1 cellular context compared by ENCODE assay signal in the genomic region with DNA sequence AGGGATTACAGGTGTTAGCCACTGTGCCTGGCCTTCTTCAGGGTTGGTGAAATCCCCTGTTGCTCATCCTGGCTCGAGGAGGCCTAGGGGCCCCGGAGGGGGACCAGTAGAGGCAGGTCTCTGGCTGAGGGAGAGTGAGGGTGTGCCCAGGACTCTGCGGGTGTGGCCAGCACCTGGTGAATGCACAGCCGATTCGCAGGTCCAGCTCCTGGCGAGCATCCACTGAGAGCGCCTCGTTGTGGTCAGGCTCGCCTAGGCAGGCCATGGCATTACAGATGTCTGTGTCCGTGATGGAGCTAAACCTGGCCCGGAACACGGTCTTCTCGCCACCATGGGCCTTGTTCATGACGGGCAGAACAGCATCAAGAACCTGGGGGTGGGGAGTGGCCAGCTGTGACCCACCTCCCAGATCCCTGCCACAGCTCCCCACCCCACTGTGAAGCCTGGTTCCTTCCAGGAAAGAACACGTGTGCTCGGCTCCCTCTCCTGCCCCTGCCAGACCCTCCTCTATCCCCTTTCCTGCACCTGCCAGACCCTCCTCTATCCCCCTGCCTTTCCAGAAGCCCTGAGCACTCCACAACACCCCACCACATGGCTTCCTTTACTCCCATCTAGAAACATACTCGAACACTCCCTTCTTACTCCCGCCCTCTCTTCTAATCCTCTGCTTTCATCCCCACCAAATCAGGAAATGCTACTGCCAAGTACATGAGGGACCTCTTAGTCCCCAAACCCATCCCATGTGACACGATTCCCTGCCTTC.
TF ChIP-seq lines count a peak whose summit lies in the region.

No MANE protein-coding gene starts in this region.

TF ChIP-seq in K562, 482 proteins besides CTCF, POLR2A, EP300 and RAD21 (continued from another document and continues in another):
- TF ChIP-seq ZC3H4 (CRISPR knock-in tag; IDR thresholded peaks at IDR 0.05; ENCODE audit: borderline replicate concordance) = peak; percentile 55; the same call in 1 of the 2 replicates
- no peak for TF ChIP-seq ZNF3 (CRISPR knock-in tag; IDR thresholded peaks at IDR 0.05)
- TF ChIP-seq, protein P1, sequence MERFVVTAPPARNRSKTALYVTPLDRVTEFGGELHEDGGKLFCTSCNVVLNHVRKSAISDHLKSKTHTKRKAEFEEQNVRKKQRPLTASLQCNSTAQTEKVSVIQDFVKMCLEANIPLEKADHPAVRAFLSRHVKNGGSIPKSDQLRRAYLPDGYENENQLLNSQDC (CRISPR knock-in tag; IDR thresholded peaks at IDR 0.05) = no peak
- peak; percentile 90; the same call in 1 of the 2 replicates for TF ChIP-seq TAF15 (IDR thresholded peaks at IDR 0.05; ENCODE audit: low read depth, low read length)
- TF ChIP-seq HNRNPLL (IDR thresholded peaks at IDR 0.05; ENCODE audit: low read depth, low read length, poor library complexity, severe bottlenecking) = peak; percentile 31
- TF ChIP-seq, protein P2, sequence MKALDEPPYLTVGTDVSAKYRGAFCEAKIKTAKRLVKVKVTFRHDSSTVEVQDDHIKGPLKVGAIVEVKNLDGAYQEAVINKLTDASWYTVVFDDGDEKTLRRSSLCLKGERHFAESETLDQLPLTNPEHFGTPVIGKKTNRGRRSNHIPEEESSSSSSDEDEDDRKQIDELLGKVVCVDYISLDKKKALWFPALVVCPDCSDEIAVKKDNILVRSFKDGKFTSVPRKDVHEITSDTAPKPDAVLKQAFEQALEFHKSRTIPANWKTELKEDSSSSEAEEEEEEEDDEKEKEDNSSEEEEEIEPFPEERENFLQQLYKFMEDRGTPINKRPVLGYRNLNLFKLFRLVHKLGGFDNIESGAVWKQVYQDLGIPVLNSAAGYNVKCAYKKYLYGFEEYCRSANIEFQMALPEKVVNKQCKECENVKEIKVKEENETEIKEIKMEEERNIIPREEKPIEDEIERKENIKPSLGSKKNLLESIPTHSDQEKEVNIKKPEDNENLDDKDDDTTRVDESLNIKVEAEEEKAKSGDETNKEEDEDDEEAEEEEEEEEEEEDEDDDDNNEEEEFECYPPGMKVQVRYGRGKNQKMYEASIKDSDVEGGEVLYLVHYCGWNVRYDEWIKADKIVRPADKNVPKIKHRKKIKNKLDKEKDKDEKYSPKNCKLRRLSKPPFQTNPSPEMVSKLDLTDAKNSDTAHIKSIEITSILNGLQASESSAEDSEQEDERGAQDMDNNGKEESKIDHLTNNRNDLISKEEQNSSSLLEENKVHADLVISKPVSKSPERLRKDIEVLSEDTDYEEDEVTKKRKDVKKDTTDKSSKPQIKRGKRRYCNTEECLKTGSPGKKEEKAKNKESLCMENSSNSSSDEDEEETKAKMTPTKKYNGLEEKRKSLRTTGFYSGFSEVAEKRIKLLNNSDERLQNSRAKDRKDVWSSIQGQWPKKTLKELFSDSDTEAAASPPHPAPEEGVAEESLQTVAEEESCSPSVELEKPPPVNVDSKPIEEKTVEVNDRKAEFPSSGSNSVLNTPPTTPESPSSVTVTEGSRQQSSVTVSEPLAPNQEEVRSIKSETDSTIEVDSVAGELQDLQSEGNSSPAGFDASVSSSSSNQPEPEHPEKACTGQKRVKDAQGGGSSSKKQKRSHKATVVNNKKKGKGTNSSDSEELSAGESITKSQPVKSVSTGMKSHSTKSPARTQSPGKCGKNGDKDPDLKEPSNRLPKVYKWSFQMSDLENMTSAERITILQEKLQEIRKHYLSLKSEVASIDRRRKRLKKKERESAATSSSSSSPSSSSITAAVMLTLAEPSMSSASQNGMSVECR (CRISPR knock-in tag; IDR thresholded peaks at IDR 0.05) = 0 out of 2 replicates have a peak, but pooled peaks have one; percentile 11
- no peak for TF ChIP-seq FIP1L1 (IDR thresholded peaks at IDR 0.05; ENCODE audit: low read depth, low read length, poor library complexity, severe bottlenecking)
- TF ChIP-seq, protein P3, sequence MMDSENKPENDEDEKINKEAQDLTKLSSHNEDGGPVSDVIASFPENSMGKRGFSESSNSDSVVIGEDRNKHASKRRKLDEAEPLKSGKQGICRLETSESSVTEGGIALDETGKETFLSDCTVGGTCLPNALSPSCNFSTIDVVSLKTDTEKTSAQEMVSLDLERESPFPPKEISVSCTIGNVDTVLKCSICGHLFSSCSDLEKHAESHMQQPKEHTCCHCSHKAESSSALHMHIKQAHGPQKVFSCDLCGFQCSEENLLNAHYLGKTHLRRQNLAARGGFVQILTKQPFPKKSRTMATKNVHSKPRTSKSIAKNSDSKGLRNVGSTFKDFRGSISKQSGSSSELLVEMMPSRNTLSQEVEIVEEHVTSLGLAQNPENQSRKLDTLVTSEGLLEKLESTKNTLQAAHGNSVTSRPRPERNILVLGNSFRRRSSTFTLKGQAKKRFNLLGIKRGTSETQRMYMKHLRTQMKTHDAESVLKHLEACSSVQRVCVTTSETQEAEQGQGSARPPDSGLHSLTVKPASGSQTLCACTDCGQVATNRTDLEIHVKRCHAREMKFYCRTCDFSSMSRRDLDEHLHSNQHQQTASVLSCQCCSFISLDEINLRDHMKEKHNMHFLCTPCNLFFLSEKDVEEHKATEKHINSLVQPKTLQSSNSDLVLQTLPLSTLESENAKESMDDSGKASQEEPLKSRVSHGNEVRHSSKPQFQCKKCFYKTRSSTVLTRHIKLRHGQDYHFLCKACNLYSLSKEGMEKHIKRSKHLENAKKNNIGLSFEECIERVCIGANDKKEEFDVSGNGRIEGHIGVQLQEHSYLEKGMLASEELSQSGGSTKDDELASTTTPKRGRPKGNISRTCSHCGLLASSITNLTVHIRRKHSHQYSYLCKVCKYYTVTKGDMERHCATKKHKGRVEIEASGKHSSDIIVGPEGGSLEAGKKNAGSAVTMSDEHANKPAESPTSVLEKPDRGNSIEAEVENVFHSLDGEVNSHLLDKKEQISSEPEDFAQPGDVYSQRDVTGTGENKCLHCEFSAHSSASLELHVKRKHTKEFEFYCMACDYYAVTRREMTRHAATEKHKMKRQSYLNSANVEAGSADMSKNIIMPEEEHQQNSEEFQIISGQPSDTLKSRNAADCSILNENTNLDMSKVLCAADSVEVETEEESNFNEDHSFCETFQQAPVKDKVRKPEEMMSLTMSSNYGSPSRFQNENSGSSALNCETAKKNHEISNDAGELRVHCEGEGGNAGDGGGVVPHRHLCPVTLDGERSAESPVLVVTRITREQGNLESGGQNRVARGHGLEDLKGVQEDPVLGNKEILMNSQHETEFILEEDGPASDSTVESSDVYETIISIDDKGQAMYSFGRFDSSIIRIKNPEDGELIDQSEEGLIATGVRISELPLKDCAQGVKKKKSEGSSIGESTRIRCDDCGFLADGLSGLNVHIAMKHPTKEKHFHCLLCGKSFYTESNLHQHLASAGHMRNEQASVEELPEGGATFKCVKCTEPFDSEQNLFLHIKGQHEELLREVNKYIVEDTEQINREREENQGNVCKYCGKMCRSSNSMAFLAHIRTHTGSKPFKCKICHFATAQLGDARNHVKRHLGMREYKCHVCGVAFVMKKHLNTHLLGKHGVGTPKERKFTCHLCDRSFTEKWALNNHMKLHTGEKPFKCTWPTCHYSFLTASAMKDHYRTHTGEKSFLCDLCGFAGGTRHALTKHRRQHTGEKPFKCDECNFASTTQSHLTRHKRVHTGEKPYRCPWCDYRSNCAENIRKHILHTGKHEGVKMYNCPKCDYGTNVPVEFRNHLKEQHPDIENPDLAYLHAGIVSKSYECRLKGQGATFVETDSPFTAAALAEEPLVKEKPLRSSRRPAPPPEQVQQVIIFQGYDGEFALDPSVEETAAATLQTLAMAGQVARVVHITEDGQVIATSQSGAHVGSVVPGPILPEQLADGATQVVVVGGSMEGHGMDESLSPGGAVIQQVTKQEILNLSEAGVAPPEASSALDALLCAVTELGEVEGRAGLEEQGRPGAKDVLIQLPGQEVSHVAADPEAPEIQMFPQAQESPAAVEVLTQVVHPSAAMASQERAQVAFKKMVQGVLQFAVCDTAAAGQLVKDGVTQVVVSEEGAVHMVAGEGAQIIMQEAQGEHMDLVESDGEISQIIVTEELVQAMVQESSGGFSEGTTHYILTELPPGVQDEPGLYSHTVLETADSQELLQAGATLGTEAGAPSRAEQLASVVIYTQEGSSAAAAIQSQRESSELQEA (IDR thresholded peaks at IDR 0.05; ENCODE audit: low read depth) = 0 out of 2 replicates have a peak, but pooled peaks have one; percentile 38
- 0 out of 2 replicates have a peak, but pooled peaks have one; percentile 10 for TF ChIP-seq ZNF143 (CRISPR knock-in tag; IDR thresholded peaks at IDR 0.05)
- TF ChIP-seq KDM1A (IDR thresholded peaks at IDR 0.05) = no peak
- no peak for TF ChIP-seq BRCA1 (IDR thresholded peaks at IDR 0.05)
- peak; percentile 94; the same call in 1 of the 2 replicates for TF ChIP-seq BRCA1 (CRISPR knock-in tag; IDR thresholded peaks at IDR 0.05)
- TF ChIP-seq KLF1 (tag; IDR thresholded peaks at IDR 0.05) = no peak
- 0 out of 2 replicates have a peak, but pooled peaks have one; percentile 7 for TF ChIP-seq ZNF436 (CRISPR knock-in tag; IDR thresholded peaks at IDR 0.05)
- TF ChIP-seq SNIP1 (IDR thresholded peaks at IDR 0.05; ENCODE audit: low read depth) = no peak
- 0 out of 2 replicates have a peak, but pooled peaks have one; percentile 49 for TF ChIP-seq ZBTB1 (CRISPR knock-in tag; IDR thresholded peaks at IDR 0.05; ENCODE audit: borderline replicate concordance, low read depth)
- TF ChIP-seq MYBL2 (IDR thresholded peaks at IDR 0.05; ENCODE audit: low read depth) = no peak
- TF ChIP-seq MYBL2 (CRISPR knock-in tag; IDR thresholded peaks at IDR 0.05; ENCODE audit: borderline replicate concordance) = no peak
- TF ChIP-seq, protein P4, sequence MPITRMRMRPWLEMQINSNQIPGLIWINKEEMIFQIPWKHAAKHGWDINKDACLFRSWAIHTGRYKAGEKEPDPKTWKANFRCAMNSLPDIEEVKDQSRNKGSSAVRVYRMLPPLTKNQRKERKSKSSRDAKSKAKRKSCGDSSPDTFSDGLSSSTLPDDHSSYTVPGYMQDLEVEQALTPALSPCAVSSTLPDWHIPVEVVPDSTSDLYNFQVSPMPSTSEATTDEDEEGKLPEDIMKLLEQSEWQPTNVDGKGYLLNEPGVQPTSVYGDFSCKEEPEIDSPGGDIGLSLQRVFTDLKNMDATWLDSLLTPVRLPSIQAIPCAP (CRISPR knock-in tag; IDR thresholded peaks at IDR 0.05; ENCODE audit: borderline replicate concordance) = no peak
- TF ChIP-seq, protein P5, sequence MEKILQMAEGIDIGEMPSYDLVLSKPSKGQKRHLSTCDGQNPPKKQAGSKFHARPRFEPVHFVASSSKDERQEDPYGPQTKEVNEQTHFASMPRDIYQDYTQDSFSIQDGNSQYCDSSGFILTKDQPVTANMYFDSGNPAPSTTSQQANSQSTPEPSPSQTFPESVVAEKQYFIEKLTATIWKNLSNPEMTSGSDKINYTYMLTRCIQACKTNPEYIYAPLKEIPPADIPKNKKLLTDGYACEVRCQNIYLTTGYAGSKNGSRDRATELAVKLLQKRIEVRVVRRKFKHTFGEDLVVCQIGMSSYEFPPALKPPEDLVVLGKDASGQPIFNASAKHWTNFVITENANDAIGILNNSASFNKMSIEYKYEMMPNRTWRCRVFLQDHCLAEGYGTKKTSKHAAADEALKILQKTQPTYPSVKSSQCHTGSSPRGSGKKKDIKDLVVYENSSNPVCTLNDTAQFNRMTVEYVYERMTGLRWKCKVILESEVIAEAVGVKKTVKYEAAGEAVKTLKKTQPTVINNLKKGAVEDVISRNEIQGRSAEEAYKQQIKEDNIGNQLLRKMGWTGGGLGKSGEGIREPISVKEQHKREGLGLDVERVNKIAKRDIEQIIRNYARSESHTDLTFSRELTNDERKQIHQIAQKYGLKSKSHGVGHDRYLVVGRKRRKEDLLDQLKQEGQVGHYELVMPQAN (IDR thresholded peaks at IDR 0.05; ENCODE audit: borderline replicate concordance) = 0 out of 2 replicates have a peak, but pooled peaks have one; percentile 31
- no peak for TF ChIP-seq CHCHD3 (CRISPR knock-in tag; IDR thresholded peaks at IDR 0.05)
- no peak for TF ChIP-seq RBM22 (IDR thresholded peaks at IDR 0.05; ENCODE audit: low read depth, low read length, poor library complexity, severe bottlenecking)
- TF ChIP-seq, protein P6, sequence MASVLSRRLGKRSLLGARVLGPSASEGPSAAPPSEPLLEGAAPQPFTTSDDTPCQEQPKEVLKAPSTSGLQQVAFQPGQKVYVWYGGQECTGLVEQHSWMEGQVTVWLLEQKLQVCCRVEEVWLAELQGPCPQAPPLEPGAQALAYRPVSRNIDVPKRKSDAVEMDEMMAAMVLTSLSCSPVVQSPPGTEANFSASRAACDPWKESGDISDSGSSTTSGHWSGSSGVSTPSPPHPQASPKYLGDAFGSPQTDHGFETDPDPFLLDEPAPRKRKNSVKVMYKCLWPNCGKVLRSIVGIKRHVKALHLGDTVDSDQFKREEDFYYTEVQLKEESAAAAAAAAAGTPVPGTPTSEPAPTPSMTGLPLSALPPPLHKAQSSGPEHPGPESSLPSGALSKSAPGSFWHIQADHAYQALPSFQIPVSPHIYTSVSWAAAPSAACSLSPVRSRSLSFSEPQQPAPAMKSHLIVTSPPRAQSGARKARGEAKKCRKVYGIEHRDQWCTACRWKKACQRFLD (CRISPR knock-in tag; IDR thresholded peaks at IDR 0.05) = no peak
- TF ChIP-seq ZNF274 (IDR thresholded peaks at IDR 0.05; ENCODE audit: borderline replicate concordance, low read depth, low read length) = no peak
- no peak for TF ChIP-seq EGR1 (conservative IDR thresholded peaks at IDR 0.05)
- TF ChIP-seq ZNF551 (CRISPR knock-in tag; IDR thresholded peaks at IDR 0.05) = no peak
- TF ChIP-seq, protein P7, sequence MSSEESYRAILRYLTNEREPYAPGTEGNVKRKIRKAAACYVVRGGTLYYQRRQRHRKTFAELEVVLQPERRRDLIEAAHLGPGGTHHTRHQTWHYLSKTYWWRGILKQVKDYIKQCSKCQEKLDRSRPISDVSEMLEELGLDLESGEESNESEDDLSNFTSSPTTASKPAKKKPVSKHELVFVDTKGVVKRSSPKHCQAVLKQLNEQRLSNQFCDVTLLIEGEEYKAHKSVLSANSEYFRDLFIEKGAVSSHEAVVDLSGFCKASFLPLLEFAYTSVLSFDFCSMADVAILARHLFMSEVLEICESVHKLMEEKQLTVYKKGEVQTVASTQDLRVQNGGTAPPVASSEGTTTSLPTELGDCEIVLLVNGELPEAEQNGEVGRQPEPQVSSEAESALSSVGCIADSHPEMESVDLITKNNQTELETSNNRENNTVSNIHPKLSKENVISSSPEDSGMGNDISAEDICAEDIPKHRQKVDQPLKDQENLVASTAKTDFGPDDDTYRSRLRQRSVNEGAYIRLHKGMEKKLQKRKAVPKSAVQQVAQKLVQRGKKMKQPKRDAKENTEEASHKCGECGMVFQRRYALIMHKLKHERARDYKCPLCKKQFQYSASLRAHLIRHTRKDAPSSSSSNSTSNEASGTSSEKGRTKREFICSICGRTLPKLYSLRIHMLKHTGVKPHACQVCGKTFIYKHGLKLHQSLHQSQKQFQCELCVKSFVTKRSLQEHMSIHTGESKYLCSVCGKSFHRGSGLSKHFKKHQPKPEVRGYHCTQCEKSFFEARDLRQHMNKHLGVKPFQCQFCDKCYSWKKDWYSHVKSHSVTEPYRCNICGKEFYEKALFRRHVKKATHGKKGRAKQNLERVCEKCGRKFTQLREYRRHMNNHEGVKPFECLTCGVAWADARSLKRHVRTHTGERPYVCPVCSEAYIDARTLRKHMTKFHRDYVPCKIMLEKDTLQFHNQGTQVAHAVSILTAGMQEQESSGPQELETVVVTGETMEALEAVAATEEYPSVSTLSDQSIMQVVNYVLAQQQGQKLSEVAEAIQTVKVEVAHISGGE (CRISPR knock-in tag; IDR thresholded peaks at IDR 0.05) = 0 out of 6 replicates have a peak, but pooled peaks of 1 of the 3 experiments have one; percentile 3
- TF ChIP-seq, protein P8, sequence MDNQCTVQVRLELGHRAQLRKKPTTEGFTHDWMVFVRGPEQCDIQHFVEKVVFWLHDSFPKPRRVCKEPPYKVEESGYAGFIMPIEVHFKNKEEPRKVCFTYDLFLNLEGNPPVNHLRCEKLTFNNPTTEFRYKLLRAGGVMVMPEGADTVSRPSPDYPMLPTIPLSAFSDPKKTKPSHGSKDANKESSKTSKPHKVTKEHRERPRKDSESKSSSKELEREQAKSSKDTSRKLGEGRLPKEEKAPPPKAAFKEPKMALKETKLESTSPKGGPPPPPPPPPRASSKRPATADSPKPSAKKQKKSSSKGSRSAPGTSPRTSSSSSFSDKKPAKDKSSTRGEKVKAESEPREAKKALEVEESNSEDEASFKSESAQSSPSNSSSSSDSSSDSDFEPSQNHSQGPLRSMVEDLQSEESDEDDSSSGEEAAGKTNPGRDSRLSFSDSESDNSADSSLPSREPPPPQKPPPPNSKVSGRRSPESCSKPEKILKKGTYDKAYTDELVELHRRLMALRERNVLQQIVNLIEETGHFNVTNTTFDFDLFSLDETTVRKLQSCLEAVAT (IDR thresholded peaks at IDR 0.05) = 0 out of 4 replicates have a peak, but pooled peaks of 1 of the 2 experiments have one; percentile 50
